Comparison of ENCODE assay signal across 22 cellular contexts in the genomic region with DNA sequence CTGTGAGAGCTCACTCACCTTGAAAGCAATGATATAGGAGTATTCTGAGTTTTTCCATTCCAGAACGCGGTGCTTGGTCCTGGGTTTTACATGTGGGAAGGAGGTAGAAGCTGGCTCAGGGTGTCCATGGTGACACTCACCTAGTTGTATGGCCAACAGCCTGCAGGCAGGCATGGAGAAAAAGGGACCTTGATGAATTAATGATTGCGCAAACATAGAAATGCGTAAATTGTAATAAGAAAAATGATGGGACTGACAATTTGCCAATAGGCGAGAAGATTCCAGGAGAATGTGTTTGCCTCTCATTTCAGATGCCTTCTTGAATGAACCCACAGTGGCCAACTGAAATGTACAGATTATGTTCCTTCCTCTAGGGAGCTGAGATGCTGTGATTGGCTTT. TPM values are rescaled to one million over a fixed set of nuclear protein-coding genes. Genes with fewer than 3 reads are reported as not detected.
A peak's percentile ranks its signal among the peaks of the same experiment; 100 is the strongest.
DNase-seq lines count a peak whose midpoint lies in the region; ATAC-seq, FAIRE-seq and TF ChIP-seq lines count a peak whose summit lies in the region.
"Had no signal": no experiment of that assay in that cellular context is flagged by ENCODE, and none has a peak within 500 bp of the region (broad histone marks: within the 10 kb centered on the region; RNA-seq: fewer than 3 reads in every experiment).

No MANE protein-coding gene starts in this region.

- ATAC-seq in HepG2 (no peak), right lobe of liver (no peak), memory B cell (ENCODE audit: low read depth) (no peak), Right ventricle myocardium superior (ENCODE audit: poor library complexity) (no peak)
- no peak for ATAC-seq in activated naive CD8-positive, alpha-beta T cell treated with anti-CD3 and anti-CD28 coated beads, Interleukin-2, amount 50 U/mL, for 24 hours
- ATAC-seq: A549; CD8-positive, alpha-beta T cell had no signal

- POLR2A ChIA-PET in HepG2 (lab: Yijun Ruan, JAX) = no interaction called here

- no peaks in the 10 kb centered on the region for H3K27me3 Mint-ChIP-seq in activated T-helper 2 cell treated with anti-CD3 and anti-CD28 coated beads, Interferon-gamma antibody, Interleukin-2, Interleukin-4, amounts not matched to agents 10 μg/mL and 5 μg/mL and 100 μg/mL, durations not matched to agents 14 hours and 24 hours and 36 hours (ENCODE audit: low read depth)
- no peaks in the 10 kb centered on the region for H3K27me3 Mint-ChIP-seq in memory B cell
- H3K27me3 Mint-ChIP-seq in activated naive CD8-positive, alpha-beta T cell treated with anti-CD3 and anti-CD28 coated beads, Interleukin-2, amount 50 U/mL, for 24 hours = no peaks in the 10 kb centered on the region
- H3K27me3 Mint-ChIP-seq: CD4-positive, alpha-beta T cell had no signal

- H3K4me2 ChIP-seq in HepG2 (ENCODE audit: low read depth, low read length) = no peak overlapping the region
- H3K4me2 ChIP-seq: A549; BLaER1 treated with 17β-estradiol and CSF1 and Interleukin-3, amounts not matched to agents 10 nM and 100 nM had no signal

- H3K9ac ChIP-seq in HepG2 (ENCODE audit: insufficient read depth, low read depth, low read length) = no peak overlapping the region
- H3K9ac ChIP-seq: BLaER1 treated with 17β-estradiol and CSF1 and Interleukin-3, amounts not matched to agents 10 nM and 100 nM had no signal

- H4K20me1 ChIP-seq in HepG2 (ENCODE audit: insufficient read depth, low read length) = no peaks in the 10 kb centered on the region
- H4K20me1 ChIP-seq: BLaER1 treated with 17β-estradiol and CSF1 and Interleukin-3, amounts not matched to agents 10 nM and 100 nM had no signal

- 98% methylated on average over 5 of the region's 5 CpGs for WGBS in HepG2 (ENCODE audit: low lambda C conversion rate)
- WGBS in right lobe of liver (ENCODE audit: insufficient coverage, low coverage, low lambda C conversion rate, missing lambda C conversion rate) = 98% methylated on average over 5 of the region's 5 CpGs

- no peaks in the 10 kb centered on the region for H3K79me2 ChIP-seq in HepG2 (ENCODE audit: insufficient read depth, low read length)

- TF ChIP-seq CTCF in HepG2 (CRISPR knock-in tag; IDR thresholded peaks at IDR 0.05) (no peak), right lobe of liver (IDR thresholded peaks at IDR 0.05) (no peak)

- no peak overlapping the region for H3K4me3 ChIP-seq in HepG2 (replicated peaks in 1 of 3; ENCODE audit: insufficient read depth in 1 of 3, low read depth in 2 of 3, low read length in 3 of 3)
- H3K4me3 ChIP-seq in right lobe of liver = no peak overlapping the region
- H3K4me3 ChIP-seq: A549; BLaER1 treated with 17β-estradiol and CSF1 and Interleukin-3, amounts not matched to agents 10 nM and 100 nM had no signal

- no peak for FAIRE-seq in HepG2 (lab: Jason Lieb, UNC)
- FAIRE-seq: A549, D721Med, GM12891, GM19239 had no signal

- no peak for DNase-seq in HepG2 (ENCODE audit: low spot score)
- no peak for DNase-seq in right lobe of liver
- DNase-seq in activated T-helper 2 cell treated with anti-CD3 and anti-CD28 coated beads, Interferon-gamma antibody, Interleukin-2, Interleukin-4, amounts not matched to agents 10 μg/mL and 5 μg/mL and 100 μg/mL, durations not matched to agents 14 hours and 24 hours and 36 hours (ENCODE audit: low spot score) = no peak
- no peak for DNase-seq in memory B cell (ENCODE audit: low spot score in 2 of 2)
- no peak for DNase-seq in activated naive CD8-positive, alpha-beta T cell treated with anti-CD3 and anti-CD28 coated beads, Interleukin-2, amount 50 U/mL, for 24 hours
- DNase-seq in stimulated activated CD4-positive, alpha-beta T cell treated with anti-CD3 and anti-CD28 coated beads, Interleukin-15, amount 100 ng/mL, for 24 hours = no peak
- no peak for DNase-seq in Right ventricle myocardium superior
- DNase-seq: Caco-2; Calu3; CD4-positive, alpha-beta T cell; CD8-positive, alpha-beta T cell; DMS79 treated with DMSO at 0.1 percent for 48 hours; GF-D8 had no signal

- peak overlapping the region; percentile 24 for H3K27ac Mint-ChIP-seq in activated T-helper 2 cell treated with anti-CD3 and anti-CD28 coated beads, Interferon-gamma antibody, Interleukin-2, Interleukin-4, amounts not matched to agents 10 μg/mL and 5 μg/mL and 100 μg/mL, durations not matched to agents 14 hours and 24 hours and 36 hours
- peak overlapping the region; percentile 69 for H3K27ac Mint-ChIP-seq in memory B cell
- H3K27ac Mint-ChIP-seq in activated naive CD8-positive, alpha-beta T cell treated with anti-CD3 and anti-CD28 coated beads, Interleukin-2, amount 50 U/mL, for 24 hours = no peak overlapping the region
- H3K27ac Mint-ChIP-seq: CD4-positive, alpha-beta T cell; CD8-positive, alpha-beta T cell had no signal

- no peak overlapping the region for H3K27ac ChIP-seq in HepG2 (ENCODE audit: extremely low read length, insufficient read depth, low read length)
- H3K27ac ChIP-seq in right lobe of liver = no peak overlapping the region
- H3K27ac ChIP-seq: 22Rv1; A549; BLaER1 treated with 17β-estradiol and CSF1 and Interleukin-3, amounts not matched to agents 10 nM and 100 nM; C4-2B had no signal

- no TSS peak for BruUV-seq in HepG2 (replicated peaks; lab: Mats Ljungman, UMichigan)

- H3K4me1 Mint-ChIP-seq in activated T-helper 2 cell treated with anti-CD3 and anti-CD28 coated beads, Interferon-gamma antibody, Interleukin-2, Interleukin-4, amounts not matched to agents 10 μg/mL and 5 μg/mL and 100 μg/mL, durations not matched to agents 14 hours and 24 hours and 36 hours (ENCODE audit: low read depth) = peaks cover 13% of the 10 kb centered on the region
- peaks cover 7% of the 10 kb centered on the region for H3K4me1 Mint-ChIP-seq in memory B cell
- H3K4me1 Mint-ChIP-seq in activated naive CD8-positive, alpha-beta T cell treated with anti-CD3 and anti-CD28 coated beads, Interleukin-2, amount 50 U/mL, for 24 hours = no peaks in the 10 kb centered on the region

- no peak overlapping the region for H2AFZ ChIP-seq in HepG2 (ENCODE audit: low read length)

- H3K27me3 ChIP-seq in HepG2 (ENCODE audit: control insufficient read depth in 1 of 2, insufficient read depth in 2 of 2, low read length in 2 of 2) (no peaks in the 10 kb centered on the region; a peak in 1 of 5 replicates), right lobe of liver (no peaks in the 10 kb centered on the region)
- H3K27me3 ChIP-seq: BLaER1 treated with 17β-estradiol and CSF1 and Interleukin-3, amounts not matched to agents 10 nM and 100 nM had no signal

- TF ChIP-seq RAD21 in HepG2 (CRISPR knock-in tag; IDR thresholded peaks at IDR 0.05) = no peak

- H3K9me3 Mint-ChIP-seq in activated T-helper 2 cell treated with anti-CD3 and anti-CD28 coated beads, Interferon-gamma antibody, Interleukin-2, Interleukin-4, amounts not matched to agents 10 μg/mL and 5 μg/mL and 100 μg/mL, durations not matched to agents 14 hours and 24 hours and 36 hours = no peaks in the 10 kb centered on the region
- no peaks in the 10 kb centered on the region for H3K9me3 Mint-ChIP-seq in memory B cell
- H3K9me3 Mint-ChIP-seq in activated naive CD8-positive, alpha-beta T cell treated with anti-CD3 and anti-CD28 coated beads, Interleukin-2, amount 50 U/mL, for 24 hours = no peaks in the 10 kb centered on the region
- H3K9me3 Mint-ChIP-seq: CD4-positive, alpha-beta T cell; CD8-positive, alpha-beta T cell had no signal

- H3K4me1 ChIP-seq in HepG2 (ENCODE audit: insufficient read depth, low read length) (no peaks in the 10 kb centered on the region), right lobe of liver (no peaks in the 10 kb centered on the region)
- H3K4me1 ChIP-seq: A549, Caco-2 had no signal

- in situ Hi-C loops in HepG2 (cut with HindIII; ENCODE audit: extremely low pct_ligation_motif_present, low pct_unique_long_range_greater_than_20kb) = no loop called here

- TF ChIP-seq POLR2A in HepG2 (IDR thresholded peaks at IDR 0.05; ENCODE audit: insufficient read depth in 1 of 2, low read depth in 2 of 2, low read length in 2 of 2) (no peak), right lobe of liver (IDR thresholded peaks at IDR 0.05) (no peak)

- CTCF ChIA-PET in HepG2 (lab: Yijun Ruan, JAX; ENCODE audit: low intra/inter-chr PET ratio, low total read pairs) = no interaction called here

- peaks cover 3 to 19% of the 10 kb centered on the region in 2 experiments; a peak in 4 of 5 replicates for H3K36me3 ChIP-seq in HepG2 (replicated peaks in 1 of 2; ENCODE audit: control insufficient read depth in 1 of 2, insufficient read depth in 2 of 2, low read length in 2 of 2)
- no peaks in the 10 kb centered on the region for H3K36me3 ChIP-seq in right lobe of liver

- intact Hi-C loops in HepG2 (cut with micrococcal nuclease; ENCODE audit: unreplicated experiment) = no loop called here
- intact Hi-C loops in right lobe of liver (cut with DNase I) = no loop called here
- intact Hi-C loops in activated T-helper 2 cell treated with anti-CD3 and anti-CD28 coated beads, Interferon-gamma antibody, Interleukin-2, Interleukin-4, amounts not matched to agents 10 μg/mL and 5 μg/mL and 100 μg/mL, durations not matched to agents 14 hours and 24 hours and 36 hours (cut with micrococcal nuclease) = no loop called here
- intact Hi-C loops in Right ventricle myocardium superior (cut with DNase I) = no loop called here

- TF ChIP-seq EP300 in HepG2 (IDR thresholded peaks at IDR 0.05; ENCODE audit: low read depth in 2 of 2, low read length in 2 of 2) (no peak), HepG2 (CRISPR knock-in tag; IDR thresholded peaks at IDR 0.05; ENCODE audit: borderline replicate concordance) (no peak)

- no peaks in the 10 kb centered on the region for H3K9me3 ChIP-seq in HepG2 (ENCODE audit: low read length)
- H3K9me3 ChIP-seq in right lobe of liver = no peaks in the 10 kb centered on the region
- H3K9me3 ChIP-seq: A549; BLaER1 treated with 17β-estradiol and CSF1 and Interleukin-3, amounts not matched to agents 10 nM and 100 nM; Caco-2 had no signal

- no peak overlapping the region for H3K4me3 Mint-ChIP-seq in activated T-helper 2 cell treated with anti-CD3 and anti-CD28 coated beads, Interferon-gamma antibody, Interleukin-2, Interleukin-4, amounts not matched to agents 10 μg/mL and 5 μg/mL and 100 μg/mL, durations not matched to agents 14 hours and 24 hours and 36 hours (ENCODE audit: low read depth)
- H3K4me3 Mint-ChIP-seq in memory B cell = no peak overlapping the region
- no peak overlapping the region for H3K4me3 Mint-ChIP-seq in activated naive CD8-positive, alpha-beta T cell treated with anti-CD3 and anti-CD28 coated beads, Interleukin-2, amount 50 U/mL, for 24 hours
- H3K4me3 Mint-ChIP-seq: CD4-positive, alpha-beta T cell; CD8-positive, alpha-beta T cell had no signal

- peaks cover 74% of the 10 kb centered on the region for H3K36me3 Mint-ChIP-seq in activated T-helper 2 cell treated with anti-CD3 and anti-CD28 coated beads, Interferon-gamma antibody, Interleukin-2, Interleukin-4, amounts not matched to agents 10 μg/mL and 5 μg/mL and 100 μg/mL, durations not matched to agents 14 hours and 24 hours and 36 hours (ENCODE audit: low read depth)
- peaks cover 18% of the 10 kb centered on the region for H3K36me3 Mint-ChIP-seq in memory B cell
- H3K36me3 Mint-ChIP-seq in activated naive CD8-positive, alpha-beta T cell treated with anti-CD3 and anti-CD28 coated beads, Interleukin-2, amount 50 U/mL, for 24 hours (ENCODE audit: low read depth) = peaks cover 8% of the 10 kb centered on the region

RNA-seq across cellular contexts. Expression of a gene that starts 53.4 kb away (rescaled TPM):
- total RNA-seq in HepG2 (2016; rRNA removed; fragmentation: Illumina TruSeq; extraction: Trizol) (0.04 TPM in 1 of 2 replicates, not detected in the other), right lobe of liver (under 1 TPM in 5 of 6 experiments, not detected in 1; 0.04 to 0.56 (median 0.07) TPM), Right ventricle myocardium superior (114 TPM)
- not detected in 2 replicates for total RNA-seq in HepG2 (2016; cell fraction: cytosol; rRNA removed; fragmentation: Illumina TruSeq; extraction: Trizol; ENCODE audit: low read depth)
- 0.04 TPM in 1 of 2 replicates, not detected in the other for total RNA-seq in HepG2 (2016; cell fraction: insoluble cytoplasmic fraction; rRNA removed; fragmentation: Illumina TruSeq; extraction: Trizol)
- 0.17 TPM in 1 of 2 replicates, not detected in the other for total RNA-seq in HepG2 (2016; cell fraction: membrane; rRNA removed; fragmentation: Illumina TruSeq; extraction: Trizol)
- 0.06 TPM in 1 of 2 replicates, not detected in the other for total RNA-seq in HepG2 (2016; cell fraction: nucleus; rRNA removed; fragmentation: Illumina TruSeq; extraction: Trizol)
- 0.01 and 0.22 TPM in 2 replicates for polyA plus RNA-seq in HepG2 (2011; rRNA removed)
- 0.01 and 0.06 TPM in 2 replicates for polyA plus RNA-seq in HepG2 (2011; cell fraction: cytosol; rRNA removed)
- polyA plus RNA-seq in HepG2 (2011; cell fraction: nucleus; rRNA removed) = 0.32 and 0.33 TPM in 2 replicates
- polyA plus RNA-seq in HepG2 (2012) = 0.07 and 0.23 TPM in 2 replicates
- not detected in 2 replicates for polyA plus RNA-seq in HepG2 (2016; cell fraction: cytosol; fragmentation: Illumina TruSeq; extraction: Trizol; ENCODE audit: low read depth)
- 0.03 TPM in 1 of 2 replicates, not detected in the other for polyA plus RNA-seq in HepG2 (2016; cell fraction: insoluble cytoplasmic fraction; fragmentation: Illumina TruSeq; extraction: Trizol; ENCODE audit: low read depth)
- not detected in 2 replicates for polyA plus RNA-seq in HepG2 (2016; cell fraction: membrane; fragmentation: Illumina TruSeq; extraction: Trizol; ENCODE audit: low read depth)
- not detected in 2 replicates for polyA plus RNA-seq in HepG2 (2016; cell fraction: nucleus; fragmentation: Illumina TruSeq; extraction: Trizol; ENCODE audit: insufficient read depth, low read depth)
- polyA minus RNA-seq in HepG2 (2011; rRNA and poly(A)+ RNA removed; ENCODE audit: low replicate concordance) = 0.05 and 0.08 TPM in 2 replicates
- not detected in 2 replicates for polyA minus RNA-seq in HepG2 (2011; cell fraction: cytosol; rRNA and poly(A)+ RNA removed)
- polyA minus RNA-seq in HepG2 (2011; cell fraction: nucleus; rRNA and poly(A)+ RNA removed) = 0.13 and 0.99 TPM in 2 replicates
- total RNA-seq in activated T-helper 2 cell treated with anti-CD3 and anti-CD28 coated beads, Interferon-gamma antibody, Interleukin-2, Interleukin-4, amounts not matched to agents 10 μg/mL and 5 μg/mL and 100 μg/mL, durations not matched to agents 14 hours and 24 hours and 36 hours = 6.0 and 6.1 TPM in 2 replicates
- total RNA-seq: A172 had no signal
- polyA plus RNA-seq: BJ had no signal

Comparison
In these comparisons a context has a peak if more than half of its experiments do, and no peak if none do; other contexts are left out.
1. RNA of a gene that starts 53.4 kb away (total RNA-seq): 114 TPM in Right ventricle myocardium superior (single experiment); 6.0 to 6.1 TPM in activated T-helper 2 cell treated with anti-CD3 and anti-CD28 coated beads, Interferon-gamma antibody, Interleukin-2, Interleukin-4, amounts not matched to agents 10 μg/mL and 5 μg/mL and 100 μg/mL, durations not matched to agents 14 hours and 24 hours and 36 hours, 0.04 to 0.56 TPM in right lobe of liver and 0.04 to 0.17 TPM in HepG2; every median in the first group is over 10 times any median in the second.